16 cellular contexts compared by ENCODE assay signal in the genomic region with DNA sequence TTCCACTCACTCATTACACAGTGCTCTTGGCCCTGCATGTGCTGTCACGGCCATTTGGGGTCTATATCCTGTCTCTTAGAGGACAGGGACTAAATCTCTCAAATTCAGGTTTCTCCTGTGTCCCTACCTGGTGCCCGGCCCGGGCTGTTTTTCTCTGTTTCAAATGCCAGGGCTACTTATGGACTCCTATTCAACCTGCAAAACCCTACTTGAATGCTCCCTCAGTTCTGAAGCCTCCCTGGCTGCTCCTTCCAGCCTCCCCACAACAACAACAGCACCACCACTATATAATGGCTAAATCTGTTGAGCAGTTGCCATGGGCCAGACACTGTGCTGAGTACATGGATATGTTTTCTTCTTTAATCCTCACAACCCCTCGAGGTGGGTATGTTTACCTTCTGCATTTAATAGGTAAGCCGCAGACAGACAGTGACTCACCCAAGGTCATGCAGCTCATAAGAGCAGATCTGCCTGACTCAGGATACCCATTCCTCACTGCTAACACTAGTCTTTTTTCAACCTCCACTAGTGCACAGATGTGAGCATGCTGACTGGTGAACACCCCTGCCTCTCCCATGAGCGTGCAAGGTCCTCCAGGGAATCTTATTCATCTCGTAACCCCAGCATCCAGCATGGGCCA.
DNase-seq lines count a peak whose midpoint lies in the region; ATAC-seq lines count a peak whose summit lies in the region.
"Had no signal": no experiment of that assay in that cellular context is flagged by ENCODE, and none has a peak within 500 bp of the region (broad histone marks: within the 10 kb centered on the region; RNA-seq: fewer than 3 reads in every experiment).

No MANE protein-coding gene starts in this region.

- no peaks in the 10 kb centered on the region for H3K27me3 Mint-ChIP-seq in T-helper 1 cell treated with Interleukin-12 subunit alpha and Interleukin-12 subunit beta and Interleukin-4 antibody, amounts not matched to agents 30 μg/mL and 1 μg/mL, for 36 hours (ENCODE audit: low read depth)
- no peaks in the 10 kb centered on the region for H3K27me3 Mint-ChIP-seq in effector memory CD8-positive, alpha-beta T cell
- H3K27me3 Mint-ChIP-seq: central memory CD8-positive, alpha-beta T cell had no signal

- DNase-seq in T-helper 1 cell: no peak
- DNase-seq in RKO (ENCODE audit: low spot score): peak; percentile 20
- DNase-seq in effector memory CD8-positive, alpha-beta T cell: no peak
- DNase-seq in stimulated activated naive CD8-positive, alpha-beta T cell treated with anti-CD3 and anti-CD28 coated beads, Interleukin-15, Interleukin-2, amounts not matched to agents 100 U/mL and 50 U/mL, for 24 hours: no peak
- DNase-seq in AG20443 (ENCODE audit: low spot score): no peak
- DNase-seq: activated CD4-positive, alpha-beta T cell treated with anti-CD3 and anti-CD28 coated beads for 48 hours; activated gamma-delta T cell; erythroblast; NCI-H187; ovary; upper lobe of left lung had no signal

- no peaks in the 10 kb centered on the region for H3K9me3 Mint-ChIP-seq in T-helper 1 cell treated with Interleukin-12 subunit alpha and Interleukin-12 subunit beta and Interleukin-4 antibody, amounts not matched to agents 30 μg/mL and 1 μg/mL, for 36 hours
- no peaks in the 10 kb centered on the region for H3K9me3 Mint-ChIP-seq in effector memory CD8-positive, alpha-beta T cell
- H3K9me3 Mint-ChIP-seq: central memory CD8-positive, alpha-beta T cell had no signal

- H3K4me3 Mint-ChIP-seq in T-helper 1 cell treated with Interleukin-12 subunit alpha and Interleukin-12 subunit beta and Interleukin-4 antibody, amounts not matched to agents 30 μg/mL and 1 μg/mL, for 36 hours: no peak overlapping the region
- no peak overlapping the region for H3K4me3 Mint-ChIP-seq in effector memory CD8-positive, alpha-beta T cell
- H3K4me3 Mint-ChIP-seq: central memory CD8-positive, alpha-beta T cell; memory B cell had no signal

- ATAC-seq in effector memory CD8-positive, alpha-beta T cell (replicated peaks): no peak
- ATAC-seq in stimulated activated naive CD8-positive, alpha-beta T cell treated with anti-CD3 and anti-CD28 coated beads, Interleukin-15, Interleukin-2, amounts not matched to agents 100 U/mL and 50 U/mL, for 24 hours: peak; percentile 44
- ATAC-seq in HG02852 (IDR thresholded peaks at IDR 0.05; ENCODE audit: unreplicated experiment) (no peak), HG03025 (IDR thresholded peaks at IDR 0.05; ENCODE audit: low FRiP score, unreplicated experiment) (no peak)

- peaks cover 8% of the 10 kb centered on the region for H3K4me1 Mint-ChIP-seq in T-helper 1 cell treated with Interleukin-12 subunit alpha and Interleukin-12 subunit beta and Interleukin-4 antibody, amounts not matched to agents 30 μg/mL and 1 μg/mL, for 36 hours (ENCODE audit: low read depth)
- peaks cover 13% of the 10 kb centered on the region in 2 donors for H3K4me1 Mint-ChIP-seq in effector memory CD8-positive, alpha-beta T cell (ENCODE audit: low read depth in 2 of 2)
- H3K4me1 Mint-ChIP-seq: memory B cell had no signal

- H3K27ac Mint-ChIP-seq in T-helper 1 cell treated with Interleukin-12 subunit alpha and Interleukin-12 subunit beta and Interleukin-4 antibody, amounts not matched to agents 30 μg/mL and 1 μg/mL, for 36 hours: peak overlapping the region; percentile 8
- H3K27ac Mint-ChIP-seq in effector memory CD8-positive, alpha-beta T cell: peak overlapping the region; percentile 24 to 59
- H3K27ac Mint-ChIP-seq: memory B cell had no signal

- H3K36me3 Mint-ChIP-seq in T-helper 1 cell treated with Interleukin-12 subunit alpha and Interleukin-12 subunit beta and Interleukin-4 antibody, amounts not matched to agents 30 μg/mL and 1 μg/mL, for 36 hours (ENCODE audit: low read depth): peaks cover 15% of the 10 kb centered on the region
- H3K36me3 Mint-ChIP-seq in effector memory CD8-positive, alpha-beta T cell (ENCODE audit: insufficient read depth): peaks cover 7% of the 10 kb centered on the region
- H3K36me3 Mint-ChIP-seq: memory B cell had no signal
